ENCODE assay signal across 9 cellular contexts in the genomic region with DNA sequence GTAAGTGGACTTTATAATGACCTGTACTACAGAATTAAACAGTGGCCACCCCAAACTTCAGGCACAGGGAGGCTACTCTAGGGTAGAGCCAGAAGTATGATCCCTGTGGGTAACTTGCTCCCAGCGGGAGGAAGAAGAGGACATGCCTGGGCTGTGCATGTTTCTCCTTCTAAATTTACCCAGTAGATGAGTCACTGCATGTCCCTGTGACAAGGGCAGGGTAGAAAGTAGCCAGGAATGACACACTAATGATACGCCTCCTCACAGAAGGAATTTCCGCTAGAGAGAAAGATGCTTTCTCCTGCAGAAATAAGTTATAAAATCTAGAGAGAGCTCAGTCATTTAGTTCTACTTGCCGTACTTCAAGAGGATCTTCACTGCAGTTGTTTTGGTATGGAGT. TPM values are rescaled to one million over a fixed set of nuclear protein-coding genes. Genes with fewer than 3 reads are reported as not detected.
DNase-seq lines count a peak whose midpoint lies in the region; ATAC-seq and TF ChIP-seq lines count a peak whose summit lies in the region.
"Had no signal": no experiment of that assay in that cellular context is flagged by ENCODE, and none has a peak within 500 bp of the region (broad histone marks: within the 10 kb centered on the region; RNA-seq: fewer than 3 reads in every experiment).

No MANE protein-coding gene starts in this region.

- H3K27me3 Mint-ChIP-seq in osteocyte (ENCODE audit: unreplicated experiment) = no peaks in the 10 kb centered on the region
- H3K27me3 Mint-ChIP-seq: activated naive CD8-positive, alpha-beta T cell treated with anti-CD3 and anti-CD28 coated beads for 36 hours had no signal

- H3K4me3 Mint-ChIP-seq in osteocyte (ENCODE audit: unreplicated experiment) = no peak overlapping the region
- H3K4me3 Mint-ChIP-seq: activated naive CD8-positive, alpha-beta T cell treated with anti-CD3 and anti-CD28 coated beads for 36 hours had no signal

- H3K9me3 ChIP-seq in SJSA1 (replicated peaks) = no peaks in the 10 kb centered on the region

- ATAC-seq in HG03571 (IDR thresholded peaks at IDR 0.05; ENCODE audit: unreplicated experiment) = no peak
- no peak for ATAC-seq in activated CD4-positive, CD25-positive, alpha-beta regulatory T cell treated with anti-CD3 and anti-CD28 coated beads, Interleukin-2, amount 50 U/mL, for 24 hours
- no peak for ATAC-seq in HG02938 (IDR thresholded peaks at IDR 0.05; ENCODE audit: unreplicated experiment)

- H3K9me3 Mint-ChIP-seq in osteocyte (ENCODE audit: unreplicated experiment) = no peaks in the 10 kb centered on the region

- H3K27me3 ChIP-seq in SJSA1 (replicated peaks) = no peaks in the 10 kb centered on the region

- H3K27ac ChIP-seq in SJSA1 = peak overlapping the region; percentile 19; the same call in 1 of the 2 replicates

- peaks cover 20% of the 10 kb centered on the region for H3K4me1 ChIP-seq in SJSA1 (replicated peaks)

- H3K36me3 Mint-ChIP-seq in osteocyte (ENCODE audit: unreplicated experiment) = no peaks in the 10 kb centered on the region

- H3K4me3 ChIP-seq in SJSA1 = no peak overlapping the region

- peak overlapping the region; percentile 77 for H3K27ac Mint-ChIP-seq in osteocyte (ENCODE audit: unreplicated experiment)
- H3K27ac Mint-ChIP-seq: activated naive CD8-positive, alpha-beta T cell treated with anti-CD3 and anti-CD28 coated beads for 36 hours had no signal

- H3K36me3 ChIP-seq in SJSA1 = no peaks in the 10 kb centered on the region; the same call in 1 of the 2 replicates

- DNase-seq in COLO829 (ENCODE audit: low spot score) = peak; percentile 40
- peak; percentile 55 to 61 for DNase-seq in SJSA1 (ENCODE audit: low read depth in 1 of 2, low spot score in 2 of 2)
- peak; percentile 61 for DNase-seq in fibroblast of peridontal ligament (ENCODE audit: extremely low read depth)
- DNase-seq in osteocyte (ENCODE audit: extremely low spot score, unreplicated experiment) = no peak
- DNase-seq in NCI-H446 (lab: John Stamatoyannopoulos, UW) = no peak
- DNase-seq: activated naive CD8-positive, alpha-beta T cell treated with anti-CD3 and anti-CD28 coated beads for 36 hours had no signal

- H3K4me1 Mint-ChIP-seq in osteocyte (ENCODE audit: unreplicated experiment) = peaks cover 19% of the 10 kb centered on the region
- H3K4me1 Mint-ChIP-seq: activated naive CD8-positive, alpha-beta T cell treated with anti-CD3 and anti-CD28 coated beads for 36 hours had no signal

- no peak for TF ChIP-seq CTCF in osteocyte (IDR thresholded peaks at IDR 0.05)

RNA-seq across cellular contexts. Expression of gene ACYP2, which starts 7.5 kb away (rescaled TPM):
- 9.2 and 13.6 TPM in 2 replicates for total RNA-seq in SJSA1 (2014; rRNA removed; shearing (Covaris generic))
- 8.9 and 10.4 TPM in 2 replicates for total RNA-seq in osteocyte

Comparison
In these comparisons a context has a peak if more than half of its experiments do, and no peak if none do; other contexts are left out.
1. DNase-seq: peak in COLO829 (single experiment), SJSA1 (2 of 2) and fibroblast of peridontal ligament (single experiment); none in osteocyte (single experiment) and NCI-H446 (0 of 2).